8 cellular contexts compared by ENCODE assay signal in genomic region chr5:97142521-97143254, GRCh38. TPM values are rescaled to one million over a fixed set of nuclear protein-coding genes. Genes with fewer than 3 reads are reported as not detected.
DNase-seq lines count a peak whose midpoint lies in the region; ATAC-seq and TF ChIP-seq lines count a peak whose summit lies in the region.

Gene LIX1 (minus strand): TSS chr5:97142611. CDS start chr5:97142576, 35 bp downstream.

- no peak within 1 kb of the TSS for H3K4me3 ChIP-seq in CD4-positive, CD25-positive, alpha-beta regulatory T cell (ENCODE audit: low read depth, low read length)
- H3K4me3 ChIP-seq in parathyroid adenoma (ENCODE audit: low read depth, low read length): no peak within 1 kb of the TSS

- H3K9ac ChIP-seq in parathyroid adenoma: no peak within 1 kb of the TSS

- no peaks in the 10 kb centered on the region for H3K4me1 Mint-ChIP-seq in CD4-positive, CD25-positive, alpha-beta regulatory T cell
- H3K4me1 Mint-ChIP-seq in glutamatergic neuron (ENCODE audit: low read depth, unreplicated experiment): peaks cover 4% of the 10 kb centered on the region

- H3K4me1 ChIP-seq in CD4-positive, CD25-positive, alpha-beta regulatory T cell (ENCODE audit: control insufficient read depth, insufficient read depth, low read length, poor library complexity, severe bottlenecking): no peaks in the 10 kb centered on the region
- no peaks in the 10 kb centered on the region for H3K4me1 ChIP-seq in parathyroid adenoma

- no peak within 1 kb of the TSS for H3K4me2 ChIP-seq in parathyroid adenoma (ENCODE audit: low read length)

- H3K27me3 Mint-ChIP-seq in CD4-positive, CD25-positive, alpha-beta regulatory T cell: peaks cover 43% of the 10 kb centered on the region
- H3K27me3 Mint-ChIP-seq in glutamatergic neuron (ENCODE audit: unreplicated experiment): no peaks in the 10 kb centered on the region

- peak in 2 of 3 donors; percentile 26 to 55 for DNase-seq in CD4-positive, CD25-positive, alpha-beta regulatory T cell
- DNase-seq in NCI-H2029 treated with DMSO at 0.1 percent for 48 hours (lab: John Stamatoyannopoulos, UW) (peak; percentile 10), glutamatergic neuron (peak; percentile 65), GOT3 (lab: John Stamatoyannopoulos, UW) (no peak)
- peak; percentile 21 to 37 for DNase-seq in activated CD4-positive, alpha-beta T cell treated with anti-CD3 and anti-CD28 coated beads, Interleukin-2, amount 50 U/mL, for 48 hours

- H3K27ac Mint-ChIP-seq in CD4-positive, CD25-positive, alpha-beta regulatory T cell: no peak within 1 kb of the TSS
- no peak within 1 kb of the TSS for H3K27ac Mint-ChIP-seq in glutamatergic neuron (ENCODE audit: unreplicated experiment)

- no peaks in the 10 kb centered on the region for H3K79me2 ChIP-seq in parathyroid adenoma

- H3K36me3 Mint-ChIP-seq in CD4-positive, CD25-positive, alpha-beta regulatory T cell: no peaks in the 10 kb centered on the region
- no peaks in the 10 kb centered on the region for H3K36me3 Mint-ChIP-seq in glutamatergic neuron (ENCODE audit: unreplicated experiment)

- peak; percentile 28 to 64 for ATAC-seq in CD4-positive, CD25-positive, alpha-beta regulatory T cell (ENCODE audit: low read depth in 2 of 2)
- ATAC-seq in GM18508 (IDR thresholded peaks at IDR 0.05; ENCODE audit: insufficient read depth, unreplicated experiment) (peak; percentile 67), HG02943 (IDR thresholded peaks at IDR 0.05; ENCODE audit: low read depth, unreplicated experiment) (peak; percentile 92)

- peaks cover 15% of the 10 kb centered on the region for H3K27me3 ChIP-seq in CD4-positive, CD25-positive, alpha-beta regulatory T cell (ENCODE audit: control insufficient read depth, insufficient read depth, low read length)
- H3K27me3 ChIP-seq in parathyroid adenoma (ENCODE audit: control insufficient read depth, insufficient read depth, low read length): no peaks in the 10 kb centered on the region

- H3K27ac ChIP-seq in CD4-positive, CD25-positive, alpha-beta regulatory T cell (ENCODE audit: insufficient read depth, low read length, poor library complexity, severe bottlenecking): no peak within 1 kb of the TSS
- H3K27ac ChIP-seq in parathyroid adenoma: no peak within 1 kb of the TSS

- H3K4me3 Mint-ChIP-seq in CD4-positive, CD25-positive, alpha-beta regulatory T cell: peak within 1 kb of the TSS in 1 of 4 donors; percentile 61
- H3K4me3 Mint-ChIP-seq in glutamatergic neuron (ENCODE audit: unreplicated experiment): no peak within 1 kb of the TSS

- H3K9me3 ChIP-seq in CD4-positive, CD25-positive, alpha-beta regulatory T cell (ENCODE audit: control insufficient read depth in 2 of 2, low read length in 2 of 2): no peaks in the 10 kb centered on the region
- no peaks in the 10 kb centered on the region for H3K9me3 ChIP-seq in parathyroid adenoma (ENCODE audit: control insufficient read depth, low read length)

- peaks cover 0 to 3% (median 0%) of the 10 kb centered on the region in 7 donors for H3K9me3 Mint-ChIP-seq in CD4-positive, CD25-positive, alpha-beta regulatory T cell
- no peaks in the 10 kb centered on the region for H3K9me3 Mint-ChIP-seq in glutamatergic neuron (ENCODE audit: unreplicated experiment)

- TF ChIP-seq CTCF in glutamatergic neuron (IDR thresholded peaks at IDR 0.05; ENCODE audit: partially characterized antibody, unreplicated experiment) (peak; percentile 40), parathyroid adenoma (IDR thresholded peaks at IDR 0.05) (peak; percentile 27)

- no peaks in the 10 kb centered on the region for H3K36me3 ChIP-seq in CD4-positive, CD25-positive, alpha-beta regulatory T cell (ENCODE audit: control insufficient read depth, insufficient read depth, low read length)
- no peaks in the 10 kb centered on the region for H3K36me3 ChIP-seq in parathyroid adenoma (ENCODE audit: control insufficient read depth, insufficient read depth, low read length)

- no peak within 1 kb of the TSS for H2AFZ ChIP-seq in parathyroid adenoma

RNA-seq across cellular contexts. Expression of gene LIX1, which starts in this region (rescaled TPM):
- total RNA-seq in CD4-positive, CD25-positive, alpha-beta regulatory T cell: not detected
- polyA plus RNA-seq in CD4-positive, CD25-positive, alpha-beta regulatory T cell: not detected
- total RNA-seq in glutamatergic neuron (ENCODE audit: unreplicated experiment): not detected

Comparison
In these comparisons a context has a peak if more than half of its experiments do, and no peak if none do; other contexts are left out.
1. Peak in DNase-seq and ATAC-seq in CD4-positive, CD25-positive, alpha-beta regulatory T cell; RNA of the gene not detected or under 1 TPM.
2. Peak in DNase-seq in glutamatergic neuron; RNA of the gene not detected or under 1 TPM.